8 cellular contexts compared by ENCODE assay signal in the genomic region with DNA sequence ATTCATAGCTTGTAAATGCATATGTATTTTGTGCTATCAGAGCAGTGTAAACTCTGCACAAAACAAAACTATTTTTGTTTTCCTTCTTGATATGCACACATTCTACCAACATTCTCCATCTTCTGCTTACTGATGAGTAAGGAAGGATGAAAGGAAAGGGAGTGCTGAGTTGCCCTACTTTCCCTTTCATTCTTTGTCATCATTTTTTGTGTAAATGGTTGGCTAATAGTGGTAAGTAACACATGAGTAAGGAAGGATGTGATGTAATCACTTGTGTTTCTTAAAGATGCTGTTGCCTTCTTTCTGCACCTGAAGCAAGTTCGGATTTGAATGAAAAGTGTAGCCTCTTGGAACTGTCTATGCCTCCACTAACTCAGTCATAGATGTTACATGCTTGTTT. TPM values are rescaled to one million over a fixed set of nuclear protein-coding genes. Genes with fewer than 3 reads are reported as not detected.
DNase-seq lines count a peak whose midpoint lies in the region; ATAC-seq and TF ChIP-seq lines count a peak whose summit lies in the region.

No MANE protein-coding gene starts in this region.

- WGBS in transverse colon (ENCODE audit: low coverage in 1 of 2), 2 donors: 69 to 80% methylated on average over 1 of the region's 1 CpG

- no peak for TF ChIP-seq EP300 in transverse colon (IDR thresholded peaks at IDR 0.05; ENCODE audit: low read depth)

- no peaks in the 10 kb centered on the region for H3K36me3 ChIP-seq in adipocyte (ENCODE audit: control insufficient read depth, insufficient read depth, low read length, severe bottlenecking)
- H3K36me3 ChIP-seq in transverse colon: no peaks in the 10 kb centered on the region

- H3K4me1 ChIP-seq in adipocyte (ENCODE audit: control insufficient read depth, insufficient read depth, low read length): peaks cover 17% of the 10 kb centered on the region
- peaks cover 0 to 15% (median 12%) of the 10 kb centered on the region in 4 donors for H3K4me1 ChIP-seq in transverse colon

- intact Hi-C loops in transverse colon (cut with DNase I; ENCODE audit: low total_unique reads): loop anchor here (10.0 kb wide), 2 partner anchors 77 to 117 kb away; a partner anchor contains a TSS

- TF ChIP-seq CTCF in transverse colon (IDR thresholded peaks at IDR 0.05): no peak

- H3K9me3 ChIP-seq in adipocyte (ENCODE audit: control insufficient read depth, low read length) (no peaks in the 10 kb centered on the region), transverse colon (no peaks in the 10 kb centered on the region)

- no peak overlapping the region for H3K9ac ChIP-seq in adipocyte (ENCODE audit: low read length)

- DNase-seq in activated T-cell treated with anti-CD3 and anti-CD28 coated beads, Interleukin-2, amount 50 U/mL, for 72 hours: peak in 1 of 2 donors; percentile 18
- no peak for DNase-seq in activated T-cell treated with anti-CD3 and anti-CD28 coated beads, Interleukin-2, amount 50 U/mL, for 1 hour
- DNase-seq in adipocyte (ENCODE audit: low read depth): peak; percentile 64
- no peak for DNase-seq in stimulated activated naive CD8-positive, alpha-beta T cell treated with anti-CD3 and anti-CD28 coated beads, Interleukin-15, amount 100 ng/mL, for 72 hours
- no peak for DNase-seq in NCI-H1105 treated with DMSO at 0.1 percent for 48 hours (lab: John Stamatoyannopoulos, UW)
- no peak for DNase-seq in transverse colon
- no peak for DNase-seq in NCI-H446 (lab: John Stamatoyannopoulos, UW)

- H3K27me3 Mint-ChIP-seq in activated T-cell treated with anti-CD3 and anti-CD28 coated beads, Interleukin-2, amount 50 U/mL, for 72 hours (ENCODE audit: low read depth): no peaks in the 10 kb centered on the region
- no peaks in the 10 kb centered on the region for H3K27me3 Mint-ChIP-seq in stimulated activated naive CD8-positive, alpha-beta T cell treated with anti-CD3 and anti-CD28 coated beads, Interleukin-15, amount 100 ng/mL, for 72 hours

- H3K27me3 ChIP-seq in adipocyte (replicated peaks; ENCODE audit: control insufficient read depth, insufficient read depth, low read length) (no peaks in the 10 kb centered on the region), transverse colon (no peaks in the 10 kb centered on the region)

- peaks cover 56% of the 10 kb centered on the region for H3K4me1 Mint-ChIP-seq in activated T-cell treated with anti-CD3 and anti-CD28 coated beads, Interleukin-2, amount 50 U/mL, for 72 hours (ENCODE audit: low read depth)
- peaks cover 37% of the 10 kb centered on the region for H3K4me1 Mint-ChIP-seq in stimulated activated naive CD8-positive, alpha-beta T cell treated with anti-CD3 and anti-CD28 coated beads, Interleukin-15, amount 100 ng/mL, for 72 hours

- in situ Hi-C loops in transverse colon (cut with MboI; ENCODE audit: low pct_ligation_motif_present in 1 of 4, low pct_unique_long_range_greater_than_20kb in 1 of 4, low sequenced_read_pairs in 3 of 4): loop anchor here in 2 of 4 donors (25.0 kb wide), 2 partner anchors 100 to 225 kb away; a partner anchor contains a TSS

- peak overlapping the region; percentile 66 for H3K27ac Mint-ChIP-seq in activated T-cell treated with anti-CD3 and anti-CD28 coated beads, Interleukin-2, amount 50 U/mL, for 72 hours
- peak overlapping the region; percentile 93 to 94 for H3K27ac Mint-ChIP-seq in stimulated activated naive CD8-positive, alpha-beta T cell treated with anti-CD3 and anti-CD28 coated beads, Interleukin-15, amount 100 ng/mL, for 72 hours

- no peak for TF ChIP-seq POLR2A in transverse colon (IDR thresholded peaks at IDR 0.05)

- ATAC-seq in activated T-cell treated with anti-CD3 and anti-CD28 coated beads, Interleukin-2, amount 50 U/mL, for 72 hours (replicated peaks in 1 of 2): peak; percentile 31 to 42
- peak; percentile 28 for ATAC-seq in HG03460 (IDR thresholded peaks at IDR 0.05; ENCODE audit: unreplicated experiment)
- peak; percentile 42 for ATAC-seq in stimulated activated naive CD8-positive, alpha-beta T cell treated with anti-CD3 and anti-CD28 coated beads, Interleukin-15, amount 100 ng/mL, for 72 hours

- no peaks in the 10 kb centered on the region for H3K9me3 Mint-ChIP-seq in activated T-cell treated with anti-CD3 and anti-CD28 coated beads, Interleukin-2, amount 50 U/mL, for 72 hours
- peaks cover 0 to 5% of the 10 kb centered on the region in 2 donors for H3K9me3 Mint-ChIP-seq in stimulated activated naive CD8-positive, alpha-beta T cell treated with anti-CD3 and anti-CD28 coated beads, Interleukin-15, amount 100 ng/mL, for 72 hours

- no peak overlapping the region for H3K4me3 ChIP-seq in adipocyte (ENCODE audit: low read length)
- H3K4me3 ChIP-seq in transverse colon: no peak overlapping the region

- H3K4me3 Mint-ChIP-seq in activated T-cell treated with anti-CD3 and anti-CD28 coated beads, Interleukin-2, amount 50 U/mL, for 72 hours: peak overlapping the region; percentile 46 to 96
- H3K4me3 Mint-ChIP-seq in stimulated activated naive CD8-positive, alpha-beta T cell treated with anti-CD3 and anti-CD28 coated beads, Interleukin-15, amount 100 ng/mL, for 72 hours: peak overlapping the region; percentile 58 to 62

- no peak overlapping the region for H3K27ac ChIP-seq in transverse colon

- H3K36me3 Mint-ChIP-seq in activated T-cell treated with anti-CD3 and anti-CD28 coated beads, Interleukin-2, amount 50 U/mL, for 72 hours (ENCODE audit: insufficient read depth in 2 of 2): peaks cover 10 to 18% of the 10 kb centered on the region in 2 donors

RNA-seq across cellular contexts. Expression of a gene that starts 4.6 kb away (rescaled TPM):
- 10 to 100 TPM; 17.4 to 19.3 TPM for total RNA-seq in activated T-cell treated with anti-CD3 and anti-CD28 coated beads, Interleukin-2, amount 50 U/mL, for 72 hours
- 100 to 1,000 TPM in 1 of 4 donors, 10 to 100 TPM in 3; 24.7 to 256 (median 34.7) TPM for total RNA-seq in transverse colon
